In genomic region chr3:69906351-69906966, GRCh38 we compare ENCODE assay signal across 18 cellular contexts.
"Had no signal": no experiment of that assay in that cellular context is flagged by ENCODE, and none has a peak within 500 bp of the region (broad histone marks: within the 10 kb centered on the region; RNA-seq: fewer than 3 reads in every experiment).

No MANE protein-coding gene starts in this region.

- DNase-seq: activated CD4-positive, alpha-beta T cell treated with anti-CD3 and anti-CD28 coated beads for 4 hours; activated CD8-positive, alpha-beta memory T cell treated with anti-CD3 and anti-CD28 coated beads, Interleukin-2, amount 50 U/mL, for 4 hours; activated CD8-positive, alpha-beta T cell treated with anti-CD3 and anti-CD28 coated beads for 36 hours; activated effector memory CD4-positive, alpha-beta T cell treated with anti-CD3 and anti-CD28 coated beads, Interleukin-2, amount 50 U/mL, for 16 hours; activated T-cell treated with anti-CD3 and anti-CD28 coated beads, Interleukin-2, amount 50 U/mL, for 48 hours; amygdala; body of pancreas; cortex of kidney; effector CD4-positive, alpha-beta T cell; foreskin keratinocyte; retina; T-helper 2 cell; upper lobe of right lung had no signal

- H3K4me3 ChIP-seq: body of pancreas, thoracic aorta, upper lobe of right lung had no signal

- ATAC-seq: activated CD8-positive, alpha-beta T cell treated with anti-CD3 and anti-CD28 coated beads for 36 hours; body of pancreas; foreskin keratinocyte; left lobe of liver; natural killer cell treated with Interleukin-12 subunit alpha and Interleukin-12 subunit beta and Interleukin-15 and Interleukin-18, amount 100 ng/mL, for 72 hours; stimulated activated effector memory CD8-positive, alpha-beta T cell treated with anti-CD3 and anti-CD28 coated beads, Interleukin-12 subunit alpha, Interleukin-12 subunit beta, amount 100 ng/mL, for 72 hours; upper lobe of right lung; WTC11 had no signal

- H3K36me3 ChIP-seq: thoracic aorta, upper lobe of right lung had no signal

- H3K27ac ChIP-seq: body of pancreas, foreskin keratinocyte, upper lobe of right lung had no signal

- H3K27me3 ChIP-seq: body of pancreas, upper lobe of right lung had no signal

- H3K9me3 ChIP-seq: body of pancreas, thoracic aorta, upper lobe of right lung had no signal

- H3K4me1 ChIP-seq: body of pancreas, foreskin keratinocyte had no signal
